ENCODE assay signal across 8 cellular contexts in the genomic region with DNA sequence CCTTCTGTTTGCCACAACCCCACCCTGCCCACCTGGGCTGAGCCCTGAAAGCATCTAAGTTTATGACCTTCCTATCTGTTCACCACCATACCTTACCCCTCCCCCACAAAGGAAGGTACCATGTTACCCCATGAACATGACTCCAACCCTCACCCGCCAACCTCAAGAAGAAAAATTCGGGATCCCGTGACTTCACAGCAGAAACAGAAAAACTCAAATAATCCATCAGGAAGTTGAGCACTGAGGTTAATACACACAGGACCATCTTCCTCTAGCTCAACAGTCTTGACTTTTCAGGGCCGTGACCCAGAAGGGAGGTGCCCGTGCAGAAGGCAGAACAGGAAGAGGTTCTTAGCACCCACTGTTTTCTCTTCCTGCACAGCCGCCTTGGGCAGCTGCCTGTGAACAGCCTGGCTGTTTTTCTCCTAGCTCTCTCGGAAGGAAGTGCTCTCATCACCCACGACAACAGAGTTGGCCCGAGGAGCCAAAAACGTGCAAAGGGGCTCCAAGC.
DNase-seq lines count a peak whose midpoint lies in the region; ATAC-seq and TF ChIP-seq lines count a peak whose summit lies in the region.

No MANE protein-coding gene starts in this region.

- peaks cover 27% of the 10 kb centered on the region for H4K20me1 ChIP-seq in BLaER1

- TF ChIP-seq POLR2A in transverse colon (IDR thresholded peaks at IDR 0.05) = peak; percentile 20

- H3K4me1 Mint-ChIP-seq in T-helper 2 cell treated with Interferon-gamma antibody and Interleukin-4, amounts not matched to agents 5 μg/mL and 100 μg/mL, for 36 hours (ENCODE audit: low read depth) = peaks cover 87% of the 10 kb centered on the region
- H3K4me1 Mint-ChIP-seq in naive thymus-derived CD8-positive, alpha-beta T cell = peaks cover 51 to 98% (median 93%) of the 10 kb centered on the region in 4 donors

- H3K9me3 ChIP-seq in BLaER1 (no peaks in the 10 kb centered on the region), ascending aorta (no peaks in the 10 kb centered on the region), transverse colon (no peaks in the 10 kb centered on the region)

- WGBS in transverse colon (ENCODE audit: low coverage in 1 of 2), 2 donors = 40 to 44% methylated on average over 1 to 10 of the region's 10 CpGs

- H3K4me3 Mint-ChIP-seq in T-helper 2 cell treated with Interferon-gamma antibody and Interleukin-4, amounts not matched to agents 5 μg/mL and 100 μg/mL, for 36 hours = peak overlapping the region; percentile 88
- H3K4me3 Mint-ChIP-seq in naive thymus-derived CD8-positive, alpha-beta T cell = peak overlapping the region; percentile 83 to 97 (median 92)

- TF ChIP-seq EP300 in transverse colon (IDR thresholded peaks at IDR 0.05; ENCODE audit: low read depth) = no peak

- peak overlapping the region; percentile 92 for H3K4me2 ChIP-seq in BLaER1

- TF ChIP-seq CTCF in ascending aorta (IDR thresholded peaks at IDR 0.05) (no peak), transverse colon (IDR thresholded peaks at IDR 0.05) (no peak)

- no peaks in the 10 kb centered on the region for H3K27me3 Mint-ChIP-seq in T-helper 2 cell treated with Interferon-gamma antibody and Interleukin-4, amounts not matched to agents 5 μg/mL and 100 μg/mL, for 36 hours (ENCODE audit: low read depth)
- H3K27me3 Mint-ChIP-seq in naive thymus-derived CD8-positive, alpha-beta T cell = peaks cover 0 to 3% (median 0%) of the 10 kb centered on the region in 5 donors

- POLR2A ChIA-PET in naive thymus-derived CD8-positive, alpha-beta T cell (lab: Charles Lee) = interaction anchor here (0.5 to 5.9 kb wide), 30 partner anchors 8 to 406 kb away, joined by 3 to 55 read pairs (median 4); partner anchors contain the start of gene XYLT1

- H3K27ac Mint-ChIP-seq in T-helper 2 cell treated with Interferon-gamma antibody and Interleukin-4, amounts not matched to agents 5 μg/mL and 100 μg/mL, for 36 hours = peak overlapping the region; percentile 97
- H3K27ac Mint-ChIP-seq in naive thymus-derived CD8-positive, alpha-beta T cell = peak overlapping the region; percentile 94 to 100 (median 99)

- ATAC-seq in GM21825 (IDR thresholded peaks at IDR 0.05; ENCODE audit: unreplicated experiment) (peak; percentile 75), HG02571 (IDR thresholded peaks at IDR 0.05; ENCODE audit: unreplicated experiment) (no peak)
- ATAC-seq in naive thymus-derived CD8-positive, alpha-beta T cell = peak; percentile 77 to 78

- H3K4me1 ChIP-seq in BLaER1 (peaks cover 86% of the 10 kb centered on the region), ascending aorta (peaks cover 3 to 24% of the 10 kb centered on the region in 2 donors), transverse colon (peaks cover 23 to 63% (median 24%) of the 10 kb centered on the region in 4 donors)

- peak overlapping the region; percentile 92 for H3K27ac ChIP-seq in BLaER1
- H3K27ac ChIP-seq in ascending aorta = peak overlapping the region; percentile 47 to 66
- H3K27ac ChIP-seq in transverse colon = peak overlapping the region; percentile 69 to 75 (median 70)

- peaks cover 38% of the 10 kb centered on the region for H3K36me3 Mint-ChIP-seq in T-helper 2 cell treated with Interferon-gamma antibody and Interleukin-4, amounts not matched to agents 5 μg/mL and 100 μg/mL, for 36 hours (ENCODE audit: low read depth)
- H3K36me3 Mint-ChIP-seq in naive thymus-derived CD8-positive, alpha-beta T cell = no peaks in the 10 kb centered on the region

- no peaks in the 10 kb centered on the region for H3K36me3 ChIP-seq in BLaER1
- H3K36me3 ChIP-seq in ascending aorta = no peaks in the 10 kb centered on the region
- H3K36me3 ChIP-seq in transverse colon = no peaks in the 10 kb centered on the region

- H3K9ac ChIP-seq in BLaER1 = peak overlapping the region; percentile 78

- H3K27me3 ChIP-seq in BLaER1 (no peaks in the 10 kb centered on the region), ascending aorta (no peaks in the 10 kb centered on the region), transverse colon (no peaks in the 10 kb centered on the region)

- in situ Hi-C loops in transverse colon (cut with MboI; ENCODE audit: low pct_ligation_motif_present in 1 of 4, low pct_unique_long_range_greater_than_20kb in 1 of 4, low sequenced_read_pairs in 3 of 4) = no loop called here

- H3K4me3 ChIP-seq in BLaER1 (peak overlapping the region; percentile 60), ascending aorta (no peak overlapping the region), transverse colon (peak overlapping the region in 1 of 4 donors; percentile 2)

- intact Hi-C loops in ascending aorta (cut with DNase I) = loop anchor here (5.0 kb wide), 1 partner anchor 38 kb away; no protein-coding TSS in a partner anchor
- intact Hi-C loops in transverse colon (cut with DNase I; ENCODE audit: low total_unique reads) = no loop called here

- peak; percentile 62 for DNase-seq in T-helper 2 cell treated with Interferon-gamma antibody and Interleukin-4, amounts not matched to agents 5 μg/mL and 100 μg/mL, for 36 hours (ENCODE audit: low spot score)
- DNase-seq in ascending aorta (ENCODE audit: low spot score in 2 of 2) = peak in 1 of 2 donors; percentile 80
- DNase-seq in naive thymus-derived CD8-positive, alpha-beta T cell = peak; percentile 40 to 90 (median 78)
- DNase-seq in transverse colon = peak; percentile 71
- no peak for DNase-seq in islet precursor cell

- no peaks in the 10 kb centered on the region for H3K9me3 Mint-ChIP-seq in T-helper 2 cell treated with Interferon-gamma antibody and Interleukin-4, amounts not matched to agents 5 μg/mL and 100 μg/mL, for 36 hours
- H3K9me3 Mint-ChIP-seq in naive thymus-derived CD8-positive, alpha-beta T cell = peaks cover 0 to 4% (median 0%) of the 10 kb centered on the region in 9 donors
